25 cellular contexts compared by ENCODE assay signal in genomic region chr17:41888332-41888965, GRCh38. TPM values are rescaled to one million over a fixed set of nuclear protein-coding genes. Genes with fewer than 3 reads are reported as not detected.
A peak's percentile ranks its signal among the peaks of the same experiment; 100 is the strongest.
DNase-seq lines count a peak whose midpoint lies in the region; ATAC-seq and TF ChIP-seq lines count a peak whose summit lies in the region.
"Had no signal": no experiment of that assay in that cellular context is flagged by ENCODE, and none has a peak within 500 bp of the region (broad histone marks: within the 10 kb centered on the region; RNA-seq: fewer than 3 reads in every experiment).

No MANE protein-coding gene starts in this region.

- no peak overlapping the region for H2AFZ ChIP-seq in osteoblast (ENCODE audit: low read length)
- H2AFZ ChIP-seq: GM23248 had no signal

- H3K4me3 ChIP-seq in right lobe of liver (no peak overlapping the region), osteoblast (ENCODE audit: insufficient read depth, low read length) (no peak overlapping the region)
- H3K4me3 ChIP-seq: A549; BLaER1 treated with 17β-estradiol and CSF1 and Interleukin-3, amounts not matched to agents 10 nM and 100 nM; GM12878; GM23248 had no signal

- no peaks in the 10 kb centered on the region for H3K9me3 Mint-ChIP-seq in WTC11
- H3K9me3 Mint-ChIP-seq: CD4-positive, CD25-positive, alpha-beta regulatory T cell; CD8-positive, alpha-beta memory T cell; HFFc6 had no signal

- H3K4me3 Mint-ChIP-seq in WTC11, result no peak overlapping the region
- H3K4me3 Mint-ChIP-seq: B cell; CD4-positive, CD25-positive, alpha-beta regulatory T cell; HFFc6 had no signal

- H3K36me3 ChIP-seq in right lobe of liver (peaks cover 18 to 76% (median 30%) of the 10 kb centered on the region in 4 donors), osteoblast (ENCODE audit: insufficient read depth, low read length) (peaks cover 93% of the 10 kb centered on the region)

- no peak overlapping the region for H3K4me2 ChIP-seq in osteoblast (ENCODE audit: insufficient read depth, low read length)
- H3K4me2 ChIP-seq: A549; BLaER1 treated with 17β-estradiol and CSF1 and Interleukin-3, amounts not matched to agents 10 nM and 100 nM had no signal

- DNase-seq in CD1c-positive myeloid dendritic cell (ENCODE audit: extremely low spot score) (peak; percentile 22), WTC11 (ENCODE audit: low spot score) (no peak), right lobe of liver (no peak), osteoblast (ENCODE audit: insufficient read length, low spot score, missing footprints) (peak; percentile 49), OCI-M1 (lab: John Stamatoyannopoulos, UW) (no peak), NCI-H510A treated with DMSO at 0.1 percent for 48 hours (lab: John Stamatoyannopoulos, UW) (no peak), MV-4-11 (lab: John Stamatoyannopoulos, UW) (no peak)
- DNase-seq: CD4-positive, CD25-positive, alpha-beta regulatory T cell; CD8-positive, alpha-beta memory T cell; COR-L47; DMS 273 treated with DMSO at 0.1 percent for 48 hours; DMS53; DND-41; EL; GM23248; H7; HFFc6 had no signal

- H3K27me3 Mint-ChIP-seq in WTC11 (ENCODE audit: low read depth), result no peaks in the 10 kb centered on the region
- H3K27me3 Mint-ChIP-seq: B cell; CD4-positive, CD25-positive, alpha-beta regulatory T cell; CD8-positive, alpha-beta memory T cell had no signal

- peaks cover 21% of the 10 kb centered on the region for H4K20me1 ChIP-seq in osteoblast (ENCODE audit: insufficient read depth, low read length)

- H3K36me3 Mint-ChIP-seq in WTC11, result peaks cover 81% of the 10 kb centered on the region

- H3K79me2 ChIP-seq in osteoblast (ENCODE audit: insufficient read depth, low read length), result peaks cover 30% of the 10 kb centered on the region

- no peak overlapping the region for H3K27ac Mint-ChIP-seq in WTC11
- H3K27ac Mint-ChIP-seq: B cell, HFFc6 had no signal

- H3K27me3 ChIP-seq in right lobe of liver (no peaks in the 10 kb centered on the region), osteoblast (ENCODE audit: insufficient read depth, low read length) (no peaks in the 10 kb centered on the region)
- H3K27me3 ChIP-seq: BLaER1 treated with 17β-estradiol and CSF1 and Interleukin-3, amounts not matched to agents 10 nM and 100 nM had no signal

- TF ChIP-seq POLR2A in right lobe of liver (IDR thresholded peaks at IDR 0.05), result no peak

- ATAC-seq in WTC11, result no peak
- ATAC-seq in right lobe of liver, result peak in 3 of 4 donors; percentile 31 to 64 (median 36)
- ATAC-seq in HG02981 (IDR thresholded peaks at IDR 0.05; ENCODE audit: unreplicated experiment), result no peak
- ATAC-seq: A549, GM12878, HCT116 had no signal

- H3K4me1 Mint-ChIP-seq in WTC11, result no peaks in the 10 kb centered on the region
- H3K4me1 Mint-ChIP-seq: B cell; CD4-positive, CD25-positive, alpha-beta regulatory T cell; CD8-positive, alpha-beta memory T cell had no signal

- POLR2A ChIA-PET in WTC11 (lab: Charles Lee), result no interaction called here

- CTCF ChIA-PET in WTC11 (lab: Charles Lee), result interaction anchor here (1.3 to 2.2 kb wide), 3 partner anchors 61 to 102 kb away, joined by 4 to 9 read pairs (median 5); partner anchors contain the start of gene JUP

- intact Hi-C loops in right lobe of liver (cut with DNase I), result loop anchor here in 1 of 2 donors (10.0 kb wide), 2 partner anchors 74 to 154 kb away; partner anchors contain the start of genes FKBP10, HAP1 and P3H4

- 53% methylated on average over 5 of the region's 6 CpGs for WGBS in right lobe of liver (ENCODE audit: insufficient coverage, low coverage, low lambda C conversion rate, missing lambda C conversion rate)

- H3K9me3 ChIP-seq in right lobe of liver, result no peaks in the 10 kb centered on the region
- H3K9me3 ChIP-seq in osteoblast (ENCODE audit: low read depth, low read length), result no peaks in the 10 kb centered on the region
- H3K9me3 ChIP-seq: A549; BLaER1 treated with 17β-estradiol and CSF1 and Interleukin-3, amounts not matched to agents 10 nM and 100 nM had no signal

- TF ChIP-seq CTCF in WTC11 (IDR thresholded peaks at IDR 0.05) (no peak), right lobe of liver (IDR thresholded peaks at IDR 0.05) (no peak), osteoblast (IDR thresholded peaks at IDR 0.05; ENCODE audit: extremely low read depth, low read depth, low read length) (no peak)

- H3K4me1 ChIP-seq in right lobe of liver (no peaks in the 10 kb centered on the region), osteoblast (ENCODE audit: insufficient read depth, low read length) (no peaks in the 10 kb centered on the region)

- H3K27ac ChIP-seq in right lobe of liver (no peak overlapping the region), osteoblast (ENCODE audit: low read depth, low read length) (no peak overlapping the region)
- H3K27ac ChIP-seq: 22Rv1; BLaER1 treated with 17β-estradiol and CSF1 and Interleukin-3, amounts not matched to agents 10 nM and 100 nM; GM23248 had no signal

TF ChIP-seq in WTC11, 78 proteins besides CTCF, POLR2A, EP300 and RAD21:
- TF ChIP-seq USF2 (CRISPR knock-in tag; IDR thresholded peaks at IDR 0.05), result no peak
- no peak for TF ChIP-seq ATF2 (CRISPR knock-in tag; IDR thresholded peaks at IDR 0.05; ENCODE audit: borderline replicate concordance, low read depth)
- TF ChIP-seq ATF6 (CRISPR knock-in tag; IDR thresholded peaks at IDR 0.05), result no peak
- TF ChIP-seq GABPB1 (CRISPR knock-in tag; IDR thresholded peaks at IDR 0.05), result peak; percentile 54; the same call in 1 of the 2 replicates
- TF ChIP-seq STAT6 (CRISPR knock-in tag; conservative IDR thresholded peaks at IDR 0.05; ENCODE audit: low read depth), result no peak
- TF ChIP-seq TEAD1 (CRISPR knock-in tag; IDR thresholded peaks at IDR 0.05), result no peak

RNA-seq across cellular contexts. Expression of gene KLHL11, which starts 23.2 kb away (rescaled TPM):
- total RNA-seq in WTC11 (2021) (13.4 to 15.0 TPM (median 14.7 TPM) in 3 replicates), right lobe of liver (1 to 10 TPM; 2.9 to 7.0 (median 5.7) TPM), osteoblast (28.6 and 34.7 TPM in 2 replicates)

RNA-seq across cellular contexts. Expression of gene ACLY, which starts 30.3 kb away (rescaled TPM):
- total RNA-seq in WTC11 (2021), result 312 to 350 TPM (median 316 TPM) in 3 replicates
- 10 to 100 TPM; 16.6 to 95.9 (median 33.6) TPM for total RNA-seq in right lobe of liver
- 271 and 273 TPM in 2 replicates for total RNA-seq in osteoblast

RNA-seq across cellular contexts. Expression of gene ODAD4, which starts 42.0 kb away (rescaled TPM):
- total RNA-seq in WTC11 (2021) (1.2 to 2.1 TPM (median 1.9 TPM) in 3 replicates), right lobe of liver (under 1 TPM in 3 of 6 experiments, not detected in 3; 0.12 to 0.13 (median 0.12) TPM), osteoblast (1.1 and 1.5 TPM in 2 replicates)
- total RNA-seq: CD4-positive, CD25-positive, alpha-beta regulatory T cell had no signal

RNA-seq across cellular contexts. Expression of gene KLHL10, which starts 50.8 kb away (rescaled TPM):
- total RNA-seq in WTC11 (2021) (0.14 to 0.35 TPM (median 0.14 TPM) in 3 replicates), right lobe of liver (not detected), osteoblast (0.36 and 0.59 TPM in 2 replicates)
- total RNA-seq: CD4-positive, CD25-positive, alpha-beta regulatory T cell; CD8-positive, alpha-beta memory T cell; G401; HFFc6 had no signal

RNA-seq across cellular contexts. Expression of gene NT5C3B, which starts 52.4 kb away (rescaled TPM):
- total RNA-seq in WTC11 (2021) (58.1 to 62.9 TPM (median 59.4 TPM) in 3 replicates), right lobe of liver (10 to 100 TPM; 19.9 to 30.7 (median 23.1) TPM), osteoblast (69.8 and 70.4 TPM in 2 replicates)

Comparison
In these comparisons a context has a peak if more than half of its experiments do, and no peak if none do; other contexts are left out.
1. DNase-seq: peak in CD1c-positive myeloid dendritic cell (single experiment) and osteoblast (single experiment); none in WTC11 (single experiment), right lobe of liver (0 of 3), OCI-M1 (single experiment), NCI-H510A treated with DMSO at 0.1 percent for 48 hours (single experiment) and MV-4-11 (single experiment).
2. ATAC-seq: peak in right lobe of liver (3 of 4); none in WTC11 (single experiment) and HG02981 (single experiment).